In the genomic region with DNA sequence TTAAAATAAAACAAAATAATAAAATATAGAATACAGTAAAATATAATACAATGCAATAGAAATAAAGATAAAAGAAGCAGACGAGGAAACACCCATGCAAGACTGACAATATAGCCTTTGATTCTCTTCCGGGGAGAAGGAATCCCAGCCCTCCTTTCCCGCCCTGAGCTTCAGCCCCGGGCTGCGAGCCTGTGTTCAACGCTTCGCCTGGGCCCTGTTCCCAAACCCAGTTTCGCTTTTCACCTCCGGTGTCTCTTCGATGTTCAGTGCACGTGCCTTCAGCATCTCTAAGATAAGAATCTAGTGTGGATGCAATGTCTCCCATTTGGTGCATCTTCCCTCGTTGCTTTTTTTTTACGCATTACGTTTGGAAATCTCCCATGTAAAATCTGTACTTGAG, we compare ENCODE assay signal across 16 cellular contexts. TPM values are rescaled to one million over a fixed set of nuclear protein-coding genes. Genes with fewer than 3 reads are reported as not detected.
DNase-seq lines count a peak whose midpoint lies in the region; ATAC-seq, FAIRE-seq and TF ChIP-seq lines count a peak whose summit lies in the region.
"Had no signal": no experiment of that assay in that cellular context is flagged by ENCODE, and none has a peak within 500 bp of the region (broad histone marks: within the 10 kb centered on the region; RNA-seq: fewer than 3 reads in every experiment).

No MANE protein-coding gene starts in this region.

- H3K4me3 ChIP-seq in adipocyte (ENCODE audit: low read length) (peak overlapping the region; percentile 76), keratinocyte (ENCODE audit: control insufficient read depth in 2 of 3, extremely low read depth in 1 of 3, insufficient read depth in 2 of 3, low read depth in 1 of 3, low read length in 3 of 3) (no peak overlapping the region), suprapubic skin (peak overlapping the region; percentile 28), right cardiac atrium (ENCODE audit: low read length) (no peak overlapping the region)

- 65% methylated on average over 14 of the region's 14 CpGs for WGBS in suprapubic skin
- 61% methylated on average over 14 of the region's 14 CpGs for WGBS in right cardiac atrium

- H4K20me1 ChIP-seq in keratinocyte (ENCODE audit: control insufficient read depth, extremely low read depth, insufficient read depth, low read length), result no peaks in the 10 kb centered on the region

- H3K9me1 ChIP-seq in keratinocyte (ENCODE audit: control insufficient read depth, extremely low read depth, insufficient read depth, low read length), result no peaks in the 10 kb centered on the region

- H2AFZ ChIP-seq in keratinocyte (ENCODE audit: control insufficient read depth, low read length), result no peak overlapping the region

- no peak for TF ChIP-seq POLR2A in suprapubic skin (IDR thresholded peaks at IDR 0.05)

- no peak overlapping the region for H3K9ac ChIP-seq in adipocyte (ENCODE audit: low read length)
- no peak overlapping the region for H3K9ac ChIP-seq in keratinocyte (ENCODE audit: control insufficient read depth, extremely low read depth, insufficient read depth, low read length)

- intact Hi-C loops in right cardiac atrium (cut with DNase I), result no loop called here

- no peak for TF ChIP-seq EP300 in suprapubic skin (IDR thresholded peaks at IDR 0.05)

- dilution Hi-C loops in keratinocyte (cut with MboI; ENCODE audit: extremely low pct_ligation_motif_present, low sequenced_read_pairs), result no loop called here

- H3K27ac ChIP-seq in keratinocyte (ENCODE audit: control insufficient read depth, insufficient read depth, low read length) (no peak overlapping the region), suprapubic skin (no peak overlapping the region), right cardiac atrium (ENCODE audit: low read length) (no peak overlapping the region)
- H3K27ac ChIP-seq: 22Rv1, VCaP had no signal

- H3K27me3 ChIP-seq in adipocyte (replicated peaks; ENCODE audit: control insufficient read depth, insufficient read depth, low read length), result peaks cover 24% of the 10 kb centered on the region
- no peaks in the 10 kb centered on the region for H3K27me3 ChIP-seq in keratinocyte (ENCODE audit: control insufficient read depth, extremely low read depth, insufficient read depth, low read length)
- no peaks in the 10 kb centered on the region for H3K27me3 ChIP-seq in suprapubic skin
- H3K27me3 ChIP-seq in right cardiac atrium (ENCODE audit: control insufficient read depth, insufficient read depth), result no peaks in the 10 kb centered on the region

- peak overlapping the region; percentile 51 for H3K4me2 ChIP-seq in keratinocyte (ENCODE audit: control insufficient read depth, extremely low read depth, insufficient read depth, low read depth, low read length)

- H3K79me2 ChIP-seq in keratinocyte (ENCODE audit: control insufficient read depth, insufficient read depth, low read length), result no peaks in the 10 kb centered on the region

- DNase-seq in DMS53 (lab: John Stamatoyannopoulos, UW) (peak; percentile 8), DMS53 treated with DMSO at 0.1 percent for 48 hours (lab: John Stamatoyannopoulos, UW; ENCODE audit: unreplicated experiment) (no peak), adipocyte (ENCODE audit: low read depth) (no peak), keratinocyte (ENCODE audit: low read depth, low spot score) (no peak), suprapubic skin (ENCODE audit: low spot score in 2 of 2) (no peak), C1 segment of cervical spinal cord (lab: John Stamatoyannopoulos, UW) (no peak), right cardiac atrium (no peak), putamen (ENCODE audit: low spot score) (no peak)
- DNase-seq: CD4-positive, alpha-beta memory T cell; H7; NCI-H2081 treated with DMSO at 0.1 percent for 48 hours had no signal

- TF ChIP-seq CTCF in keratinocyte (optimal IDR thresholded peaks at IDR 0.05 in 1 of 3, IDR thresholded peaks at IDR 0.05 in 1 of 3, conservative IDR thresholded peaks at IDR 0.05 in 1 of 3; ENCODE audit: extremely low read depth in 1 of 3, insufficient read depth in 2 of 3, low read length in 3 of 3), result no peak
- no peak for TF ChIP-seq CTCF in suprapubic skin (IDR thresholded peaks at IDR 0.05)

- FAIRE-seq in keratinocyte (lab: Jason Lieb, UNC), result no peak

- H3K9me3 ChIP-seq in adipocyte (ENCODE audit: control insufficient read depth, low read length), result no peaks in the 10 kb centered on the region
- H3K9me3 ChIP-seq in keratinocyte (ENCODE audit: control insufficient read depth, low read depth, low read length), result no peaks in the 10 kb centered on the region
- H3K9me3 ChIP-seq in suprapubic skin, result no peaks in the 10 kb centered on the region
- no peaks in the 10 kb centered on the region for H3K9me3 ChIP-seq in right cardiac atrium (ENCODE audit: control insufficient read depth, low read length)

- no peak for ATAC-seq in right cardiac atrium

- H3K36me3 ChIP-seq in adipocyte (ENCODE audit: control insufficient read depth, insufficient read depth, low read length, severe bottlenecking), result no peaks in the 10 kb centered on the region
- H3K36me3 ChIP-seq in keratinocyte (ENCODE audit: control insufficient read depth in 2 of 2, extremely low read depth in 1 of 2, insufficient read depth in 2 of 2, low read length in 2 of 2), result no peaks in the 10 kb centered on the region
- no peaks in the 10 kb centered on the region for H3K36me3 ChIP-seq in suprapubic skin

- peaks cover 8% of the 10 kb centered on the region for H3K4me1 ChIP-seq in adipocyte (ENCODE audit: control insufficient read depth, insufficient read depth, low read length)
- H3K4me1 ChIP-seq in keratinocyte (ENCODE audit: control insufficient read depth, extremely low read depth, insufficient read depth, low read length), result no peaks in the 10 kb centered on the region
- no peaks in the 10 kb centered on the region for H3K4me1 ChIP-seq in suprapubic skin
- no peaks in the 10 kb centered on the region for H3K4me1 ChIP-seq in right cardiac atrium (ENCODE audit: control insufficient read depth, insufficient read depth, low read length)

RNA-seq across cellular contexts. Expression of a gene that starts 38.4 kb away (rescaled TPM):
- 7.9 to 9.9 TPM (median 8.1 TPM) in 3 replicates for polyA plus RNA-seq in keratinocyte
- polyA plus RNA-seq in keratinocyte (2011; ENCODE audit: low read depth), result 6.9 TPM
- polyA plus RNA-seq in keratinocyte (2011; cell fraction: cytosol; rRNA removed), result 6.0 and 6.7 TPM in 2 replicates
- 24.7 and 29.0 TPM in 2 replicates for polyA plus RNA-seq in keratinocyte (2011; cell fraction: nucleus; rRNA removed)
- 6.7 and 9.6 TPM in 2 replicates for polyA plus RNA-seq in keratinocyte (2012; ENCODE audit: low replicate concordance)
- 12.3 to 22.4 TPM (median 13.8 TPM) in 3 replicates for polyA minus RNA-seq in keratinocyte
- polyA minus RNA-seq in keratinocyte (2011; cell fraction: cytosol; rRNA and poly(A)+ RNA removed), result 13.6 TPM
- 26.0 and 35.8 TPM in 2 replicates for polyA minus RNA-seq in keratinocyte (2011; cell fraction: nucleus; rRNA and poly(A)+ RNA removed)
- total RNA-seq in suprapubic skin, result 10 to 100 TPM; 15.6 to 24.1 (median 18.7) TPM
- total RNA-seq in right cardiac atrium, result 10 to 100 TPM in 1 of 4 donors, 1 to 10 TPM in 3; 6.6 to 12.6 (median 7.6) TPM
- 3.6 TPM for polyA plus RNA-seq in right cardiac atrium

RNA-seq across cellular contexts. Expression of a gene that starts 38.8 kb away (rescaled TPM):
- not detected in 3 replicates for polyA plus RNA-seq in keratinocyte
- not detected for polyA plus RNA-seq in keratinocyte (2011; ENCODE audit: low read depth)
- polyA plus RNA-seq in keratinocyte (2011; cell fraction: cytosol; rRNA removed), result not detected in 2 replicates
- not detected in 2 replicates for polyA plus RNA-seq in keratinocyte (2011; cell fraction: nucleus; rRNA removed)
- polyA plus RNA-seq in keratinocyte (2012; ENCODE audit: low replicate concordance), result not detected in 2 replicates
- polyA minus RNA-seq in keratinocyte, result not detected in 3 replicates
- polyA minus RNA-seq in keratinocyte (2011; cell fraction: cytosol; rRNA and poly(A)+ RNA removed), result not detected
- polyA minus RNA-seq in keratinocyte (2011; cell fraction: nucleus; rRNA and poly(A)+ RNA removed), result not detected in 2 replicates
- under 1 TPM in 1 of 4 donors, not detected in 3; 0.99 TPM for total RNA-seq in suprapubic skin
- not detected for total RNA-seq in right cardiac atrium
- polyA plus RNA-seq in right cardiac atrium, result not detected
- total RNA-seq: CD4-positive, alpha-beta memory T cell; dermis microvascular lymphatic vessel endothelial cell; H7; left colon; progenitor cell of endocrine pancreas had no signal
- polyA plus RNA-seq: CD4-positive, alpha-beta memory T cell had no signal

Comparison
In these comparisons a context has a peak if more than half of its experiments do, and no peak if none do; other contexts are left out.
1. H3K4me3 ChIP-seq: peak in adipocyte (single experiment) and suprapubic skin (single experiment); none in keratinocyte (0 of 3) and right cardiac atrium (single experiment).